19 cellular contexts compared by ENCODE assay signal in genomic region chr20:48205281-48205782, GRCh38.
"Had no signal": no experiment of that assay in that cellular context is flagged by ENCODE, and none has a peak within 500 bp of the region (broad histone marks: within the 10 kb centered on the region; RNA-seq: fewer than 3 reads in every experiment).

No MANE protein-coding gene starts in this region.

- H3K27me3 Mint-ChIP-seq: activated naive CD4-positive, alpha-beta T cell treated with anti-CD3 and anti-CD28 coated beads, Interleukin-2, amount 50 U/mL, for 24 hours had no signal

- H3K9me3 Mint-ChIP-seq: activated CD8-positive, alpha-beta T cell treated with anti-CD3 and anti-CD28 coated beads for 36 hours; activated naive CD4-positive, alpha-beta T cell treated with anti-CD3 and anti-CD28 coated beads, Interleukin-2, amount 50 U/mL, for 24 hours had no signal

- H3K4me2 ChIP-seq: KMS-11 had no signal

- H3K4me3 Mint-ChIP-seq: activated CD8-positive, alpha-beta T cell treated with anti-CD3 and anti-CD28 coated beads for 36 hours; activated naive CD4-positive, alpha-beta T cell treated with anti-CD3 and anti-CD28 coated beads, Interleukin-2, amount 50 U/mL, for 24 hours had no signal

- H3K4me3 ChIP-seq: breast epithelium, Peyer's patch had no signal

- DNase-seq: activated CD4-positive, alpha-beta T cell treated with anti-CD3 and anti-CD28 coated beads for 4 hours; activated CD8-positive, alpha-beta memory T cell treated with anti-CD3 and anti-CD28 coated beads, Interleukin-2, amount 50 U/mL, for 4 hours; activated CD8-positive, alpha-beta T cell treated with anti-CD3 and anti-CD28 coated beads for 36 hours; aorta; caudate nucleus; MM.1S; NCI-H1105; NCI-H1436; NCI-H1694 treated with DMSO at 0.1 percent for 48 hours; NCI-H2029 treated with DMSO at 0.1 percent for 48 hours; NCI-H446; Peyer's patch; SHP77 treated with DMSO at 0.1 percent for 48 hours; T-helper 1 cell had no signal

- H3K4me1 Mint-ChIP-seq: activated naive CD4-positive, alpha-beta T cell treated with anti-CD3 and anti-CD28 coated beads, Interleukin-2, amount 50 U/mL, for 24 hours had no signal

- H3K27ac Mint-ChIP-seq: activated CD8-positive, alpha-beta T cell treated with anti-CD3 and anti-CD28 coated beads for 36 hours; activated naive CD4-positive, alpha-beta T cell treated with anti-CD3 and anti-CD28 coated beads, Interleukin-2, amount 50 U/mL, for 24 hours had no signal

- H3K27ac ChIP-seq: breast epithelium, KMS-11, Peyer's patch, RWPE1, VCaP had no signal

- H3K9me3 ChIP-seq: breast epithelium, Peyer's patch had no signal

- H3K36me3 Mint-ChIP-seq: activated naive CD4-positive, alpha-beta T cell treated with anti-CD3 and anti-CD28 coated beads, Interleukin-2, amount 50 U/mL, for 24 hours had no signal

- H3K9ac ChIP-seq: KMS-11 had no signal

- H3K36me3 ChIP-seq: breast epithelium, Peyer's patch had no signal

- H3K27me3 ChIP-seq: breast epithelium, Peyer's patch had no signal

- H3K4me1 ChIP-seq: breast epithelium, Peyer's patch had no signal
